12 cellular contexts compared by ENCODE assay signal in genomic region chr18:9096013-9096383, GRCh38. TPM values are rescaled to one million over a fixed set of nuclear protein-coding genes. Genes with fewer than 3 reads are reported as not detected.
A peak's percentile ranks its signal among the peaks of the same experiment; 100 is the strongest.
DNase-seq lines count a peak whose midpoint lies in the region; ATAC-seq and TF ChIP-seq lines count a peak whose summit lies in the region.
"Had no signal": no experiment of that assay in that cellular context is flagged by ENCODE, and none has a peak within 500 bp of the region (broad histone marks: within the 10 kb centered on the region; RNA-seq: fewer than 3 reads in every experiment).

No MANE protein-coding gene starts in this region.

- ATAC-seq in CD8-positive, alpha-beta T cell: no peak
- peak; percentile 9 for ATAC-seq in GM19372 (IDR thresholded peaks at IDR 0.05; ENCODE audit: low read depth, unreplicated experiment)
- no peak for ATAC-seq in PC-3
- ATAC-seq in gastroesophageal sphincter: no peak

- no peaks in the 10 kb centered on the region for H3K9me3 ChIP-seq in CD8-positive, alpha-beta T cell (ENCODE audit: low read length)
- H3K9me3 ChIP-seq in PC-3 (ENCODE audit: low read length) (no peaks in the 10 kb centered on the region), gastroesophageal sphincter (no peaks in the 10 kb centered on the region), prostate gland (no peaks in the 10 kb centered on the region)
- H3K9me3 ChIP-seq: ovary, thyroid gland had no signal

- no peaks in the 10 kb centered on the region for H4K20me1 ChIP-seq in PC-3 (ENCODE audit: low read length)

- TF ChIP-seq EP300 in gastroesophageal sphincter (IDR thresholded peaks at IDR 0.05): no peak

- no peak for TF ChIP-seq POLR2A in gastroesophageal sphincter (IDR thresholded peaks at IDR 0.05)
- TF ChIP-seq POLR2A in prostate gland (IDR thresholded peaks at IDR 0.05): no peak

- H3K4me1 ChIP-seq in CD8-positive, alpha-beta T cell (ENCODE audit: insufficient read depth, low read length): peaks cover 37% of the 10 kb centered on the region
- H3K4me1 ChIP-seq in PC-3 (ENCODE audit: insufficient read depth, low read length) (peaks cover 35% of the 10 kb centered on the region), gastroesophageal sphincter (peaks cover 8 to 60% (median 18%) of the 10 kb centered on the region in 3 donors), prostate gland (replicated peaks) (no peaks in the 10 kb centered on the region)

- BruUV-seq in PC-3 (replicated peaks; lab: Mats Ljungman, UMichigan): no TSS peak

- DNase-seq in CD8-positive, alpha-beta T cell: no peak
- no peak for DNase-seq in PC-3
- no peak for DNase-seq in substantia nigra (lab: John Stamatoyannopoulos, UW)
- no peak for DNase-seq in NOMO-1 treated with DMSO at 0.1 percent for 48 hours (lab: John Stamatoyannopoulos, UW; ENCODE audit: unreplicated experiment)
- no peak for DNase-seq in prostate gland (ENCODE audit: low spot score)
- DNase-seq in NCI-H1105 treated with DMSO at 0.1 percent for 48 hours (lab: John Stamatoyannopoulos, UW): no peak
- DNase-seq: NCI-H1694, ovary, thyroid gland had no signal

- no peaks in the 10 kb centered on the region for H3K36me3 Mint-ChIP-seq in CD8-positive, alpha-beta T cell
- H3K36me3 Mint-ChIP-seq: CD14-positive monocyte had no signal

- H3K27me3 Mint-ChIP-seq in CD8-positive, alpha-beta T cell (ENCODE audit: low read depth): no peaks in the 10 kb centered on the region

- POLR2A ChIA-PET in CD8-positive, alpha-beta T cell (lab: Charles Lee): interaction anchor here (0.7 to 2.3 kb wide), 3 partner anchors 13 to 92 kb away, joined by 3 to 8 read pairs (median 6); partner anchors contain the start of gene ANKRD12
- POLR2A ChIA-PET in PC-3 (lab: Charles Lee; ENCODE audit: unreplicated experiment): no interaction called here

- no peaks in the 10 kb centered on the region for H3F3A ChIP-seq in PC-3 (ENCODE audit: low read length, unreplicated experiment)

- 25 to 43% methylated on average over 3 of the region's 3 CpGs for WGBS in gastroesophageal sphincter (ENCODE audit: low coverage in 1 of 2), 2 donors
- 80% methylated on average over 3 of the region's 3 CpGs for WGBS in prostate gland

- no peak overlapping the region for H2AFZ ChIP-seq in PC-3 (ENCODE audit: low read length)

- no peak overlapping the region for H3K4me2 ChIP-seq in PC-3 (ENCODE audit: low read length)

- peaks cover 49% of the 10 kb centered on the region for H3K4me1 Mint-ChIP-seq in CD8-positive, alpha-beta T cell (ENCODE audit: low read depth)

- peak overlapping the region; percentile 50 for H3K27ac ChIP-seq in CD8-positive, alpha-beta T cell (ENCODE audit: low read depth, low read length)
- H3K27ac ChIP-seq in PC-3 (ENCODE audit: low read length) (peak overlapping the region; percentile 88; the same call in 1 of the 2 replicates), gastroesophageal sphincter (peak overlapping the region; percentile 78 to 87 (median 82)), substantia nigra (ENCODE audit: low read depth, low read length, poor library complexity, severe bottlenecking) (no peak overlapping the region), prostate gland (no peak overlapping the region)
- H3K27ac ChIP-seq: ovary had no signal

- H3K27ac Mint-ChIP-seq in CD8-positive, alpha-beta T cell: peak overlapping the region; percentile 90

- H3K4me3 Mint-ChIP-seq in CD8-positive, alpha-beta T cell: peak overlapping the region; percentile 40

- H3K9me3 Mint-ChIP-seq in CD8-positive, alpha-beta T cell: peaks cover 2% of the 10 kb centered on the region

- CTCF ChIA-PET in CD8-positive, alpha-beta T cell (lab: Charles Lee): interaction anchor here (1.0 to 4.4 kb wide), 4 partner anchors 13 to 52 kb away, joined by 3 to 15 read pairs (median 4); no protein-coding TSS in a partner anchor
- CTCF ChIA-PET in PC-3 (lab: Charles Lee): no interaction called here

- H3K9me2 ChIP-seq in PC-3 (replicated peaks; ENCODE audit: low read length): no peaks in the 10 kb centered on the region

- no peak for TF ChIP-seq CTCF in CD8-positive, alpha-beta T cell (IDR thresholded peaks at IDR 0.05)
- TF ChIP-seq CTCF in PC-3 (conservative IDR thresholded peaks at IDR 0.05; ENCODE audit: low read depth, low read length): no peak
- no peak for TF ChIP-seq CTCF in gastroesophageal sphincter (IDR thresholded peaks at IDR 0.05)
- no peak for TF ChIP-seq CTCF in prostate gland (IDR thresholded peaks at IDR 0.05)

- no peaks in the 10 kb centered on the region for H3K36me3 ChIP-seq in CD8-positive, alpha-beta T cell (ENCODE audit: insufficient read depth, low read length)
- H3K36me3 ChIP-seq in PC-3 (ENCODE audit: low read depth, low read length) (no peaks in the 10 kb centered on the region), gastroesophageal sphincter (no peaks in the 10 kb centered on the region), prostate gland (no peaks in the 10 kb centered on the region)
- H3K36me3 ChIP-seq: ovary, thyroid gland had no signal

- intact Hi-C loops in CD8-positive, alpha-beta T cell (cut with DNase I, micrococcal nuclease): no loop called here
- intact Hi-C loops in PC-3 (cut with micrococcal nuclease) (no loop called here), prostate gland (cut with DNase I) (no loop called here)

- H3K27me3 ChIP-seq in CD8-positive, alpha-beta T cell (ENCODE audit: insufficient read depth, low read length): no peaks in the 10 kb centered on the region
- H3K27me3 ChIP-seq in PC-3 (ENCODE audit: low read length) (no peaks in the 10 kb centered on the region), gastroesophageal sphincter (no peaks in the 10 kb centered on the region), prostate gland (replicated peaks; ENCODE audit: insufficient read depth) (no peaks in the 10 kb centered on the region)
- H3K27me3 ChIP-seq: ovary, thyroid gland had no signal

- no peak overlapping the region for H3K9ac ChIP-seq in PC-3 (ENCODE audit: low read length)

- H3K4me3 ChIP-seq in CD8-positive, alpha-beta T cell (ENCODE audit: low read depth, low read length): peak overlapping the region; percentile 16
- H3K4me3 ChIP-seq in PC-3 (ENCODE audit: low read length) (no peak overlapping the region), gastroesophageal sphincter (no peak overlapping the region), prostate gland (no peak overlapping the region)
- H3K4me3 ChIP-seq: ovary, thyroid gland had no signal

- H3K79me2 ChIP-seq in PC-3 (ENCODE audit: low read length): no peaks in the 10 kb centered on the region

RNA-seq across cellular contexts. Expression of gene NDUFV2, which starts 6.5 kb away (rescaled TPM):
- total RNA-seq in CD8-positive, alpha-beta T cell: 100 to 1,000 TPM; 229 to 249 TPM
- total RNA-seq in PC-3 (2014; rRNA removed): 188 and 272 TPM in 2 replicates
- 100 to 1,000 TPM; 136 to 230 (median 176) TPM for total RNA-seq in gastroesophageal sphincter
- 100 to 1,000 TPM; 114 to 161 TPM for total RNA-seq in prostate gland

RNA-seq across cellular contexts. Expression of gene ANKRD12, which starts 40.6 kb away (rescaled TPM):
- 100 to 1,000 TPM; 167 to 177 TPM for total RNA-seq in CD8-positive, alpha-beta T cell
- total RNA-seq in PC-3 (2014; rRNA removed) (14.5 and 19.1 TPM in 2 replicates), gastroesophageal sphincter (100 to 1,000 TPM in 3 of 4 donors, 10 to 100 TPM in 1; 84.7 to 137 (median 122) TPM), prostate gland (10 to 100 TPM; 38.7 to 50.1 TPM)

Comparison
In these comparisons a context has a peak if more than half of its experiments do, and no peak if none do; other contexts are left out.
1. H3K27ac ChIP-seq: peak in CD8-positive, alpha-beta T cell (single experiment), PC-3 (single experiment) and gastroesophageal sphincter (4 of 4); none in substantia nigra (single experiment) and prostate gland (0 of 2).